22 cellular contexts compared by ENCODE assay signal in the genomic region with DNA sequence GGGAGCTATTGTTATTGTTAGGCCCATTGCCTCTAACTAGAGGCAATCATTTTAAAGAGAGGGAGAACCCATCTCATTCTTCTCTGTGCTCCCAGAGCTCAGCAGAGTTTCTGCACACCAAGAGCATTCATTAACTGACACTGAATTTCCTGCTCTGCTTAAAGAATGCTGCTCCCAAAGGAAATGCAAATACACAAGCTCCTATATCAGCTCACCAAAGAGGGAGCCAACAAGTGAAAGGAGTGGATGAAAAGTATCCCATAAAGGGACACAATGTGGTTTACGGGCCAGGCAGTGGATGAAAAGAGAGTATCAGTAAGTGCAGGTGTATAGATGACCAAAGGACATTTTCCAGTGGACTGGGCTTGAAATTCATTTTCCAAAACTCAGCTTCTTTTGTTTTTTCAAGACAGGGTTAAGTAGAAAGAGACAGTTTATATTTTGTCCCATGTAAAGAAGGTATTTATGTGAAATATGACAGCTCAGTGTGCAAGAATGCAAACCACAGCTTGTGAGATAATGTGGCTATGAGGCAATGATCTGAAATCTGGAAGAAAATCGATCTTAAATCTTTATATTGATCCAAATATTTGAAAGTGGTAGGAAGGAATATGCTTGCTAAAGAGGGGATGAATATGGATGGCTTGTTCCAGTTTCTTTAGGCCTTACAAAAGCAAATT.
DNase-seq lines count a peak whose midpoint lies in the region; ATAC-seq, FAIRE-seq and TF ChIP-seq lines count a peak whose summit lies in the region.
"Had no signal": no experiment of that assay in that cellular context is flagged by ENCODE, and none has a peak within 500 bp of the region (broad histone marks: within the 10 kb centered on the region; RNA-seq: fewer than 3 reads in every experiment).

No MANE protein-coding gene starts in this region.

- CTCF ChIA-PET in PC-9 (lab: Charles Lee) = interaction anchor here (0.9 to 2.1 kb wide), 2 partner anchors 19 to 53 kb away, joined by 4 to 6 read pairs; no protein-coding TSS in a partner anchor

- intact Hi-C loops in PC-9 (cut with micrococcal nuclease; ENCODE audit: unreplicated experiment) (no loop called here), kidney (cut with DNase I) (no loop called here)

- POLR2A ChIA-PET in PC-9 (lab: Charles Lee; ENCODE audit: unreplicated experiment) = interaction anchor here (0.5 to 1.4 kb wide), 9 partner anchors 11 to 1549 kb away, joined by 3 to 8 read pairs (median 3); no protein-coding TSS in a partner anchor

- TF ChIP-seq CTCF in PC-9 (conservative IDR thresholded peaks at IDR 0.05) (peak; percentile 28; the same call in 1 of the 2 replicates), osteocyte (IDR thresholded peaks at IDR 0.05) (no peak), kidney (IDR thresholded peaks at IDR 0.05; ENCODE audit: borderline replicate concordance, extremely low read depth, insufficient read depth) (no peak)

- H3K4me1 Mint-ChIP-seq in osteocyte (ENCODE audit: unreplicated experiment) = peaks cover 20% of the 10 kb centered on the region
- H3K4me1 Mint-ChIP-seq: activated B cell treated with CpG ODN at 0.5 μM for 24 hours; activated naive CD8-positive, alpha-beta T cell treated with anti-CD3 and anti-CD28 coated beads for 36 hours; immature natural killer cell had no signal

- H3K27me3 ChIP-seq in PC-9 (ENCODE audit: insufficient read depth, low read depth) = no peaks in the 10 kb centered on the region
- H3K27me3 ChIP-seq: MG63, uterus had no signal

- no peaks in the 10 kb centered on the region for H4K20me1 ChIP-seq in PC-9 (ENCODE audit: insufficient read depth)

- no peak overlapping the region for H3K9ac ChIP-seq in kidney (ENCODE audit: low read length in 2 of 2)

- peak overlapping the region; percentile 76 for H3K4me2 ChIP-seq in PC-9

- no TSS peak for BruUV-seq in PC-9 (replicated peaks; lab: Mats Ljungman, UMichigan)

- H3F3A ChIP-seq in PC-9 (ENCODE audit: insufficient read depth, low read depth) = peaks cover 19% of the 10 kb centered on the region

- DNase-seq in ELR (ENCODE audit: low read depth) (peak; percentile 70), PC-9 (peak; percentile 17 to 69), fibroblast of gingiva (ENCODE audit: low read depth) (peak; percentile 10), osteocyte (ENCODE audit: extremely low spot score, unreplicated experiment) (no peak), T-helper 1 cell (no peak), kidney (no peak)
- no peak for DNase-seq in activated CD4-positive, CD25-positive, alpha-beta regulatory T cell (lab: John Stamatoyannopoulos, UW)
- DNase-seq: activated B cell treated with CpG ODN at 0.5 μM for 24 hours; activated CD8-positive, alpha-beta memory T cell treated with anti-CD3 and anti-CD28 coated beads, Interleukin-2, amount 50 U/mL, for 48 hours; activated naive CD8-positive, alpha-beta T cell treated with anti-CD3 and anti-CD28 coated beads for 36 hours; foreskin melanocyte; H7; immature natural killer cell; MG63; NCI-H2171; uterus had no signal

- H3K9me3 ChIP-seq in PC-9 (ENCODE audit: insufficient read depth, low read depth) (no peaks in the 10 kb centered on the region), kidney (ENCODE audit: control insufficient read depth in 1 of 2, low read length in 2 of 2) (no peaks in the 10 kb centered on the region)
- H3K9me3 ChIP-seq: MG63, prostate gland, uterus had no signal

- no peak overlapping the region for H3K4me3 ChIP-seq in PC-9
- H3K4me3 ChIP-seq in kidney (ENCODE audit: low read length in 2 of 2) = no peak overlapping the region
- H3K4me3 ChIP-seq: MG63, prostate gland, uterus had no signal

- H3K4me3 Mint-ChIP-seq in osteocyte (ENCODE audit: unreplicated experiment) = no peak overlapping the region
- H3K4me3 Mint-ChIP-seq: activated B cell treated with CpG ODN at 0.5 μM for 24 hours; activated naive CD8-positive, alpha-beta T cell treated with anti-CD3 and anti-CD28 coated beads for 36 hours; CD14-positive monocyte; dendritic cell treated with granulocyte-macrophage colony-stimulating factor and Interleukin-4, amounts not matched to agents 40 ng/mL and 50 ng/mL, for 4 days; immature natural killer cell had no signal

- no peak for ATAC-seq in HG03280 (IDR thresholded peaks at IDR 0.05; ENCODE audit: unreplicated experiment)

- H3K36me3 Mint-ChIP-seq in osteocyte (ENCODE audit: unreplicated experiment) = no peaks in the 10 kb centered on the region
- H3K36me3 Mint-ChIP-seq: activated naive CD8-positive, alpha-beta T cell treated with anti-CD3 and anti-CD28 coated beads for 36 hours; CD14-positive monocyte; immature natural killer cell had no signal

- H3K27ac ChIP-seq in PC-9 (peak overlapping the region; percentile 90), kidney (ENCODE audit: low read depth in 2 of 2, low read length in 2 of 2) (no peak overlapping the region)
- H3K27ac ChIP-seq: HL-60, prostate gland, uterus had no signal

- no peaks in the 10 kb centered on the region for H3K9me3 Mint-ChIP-seq in osteocyte (ENCODE audit: unreplicated experiment)
- H3K9me3 Mint-ChIP-seq: activated B cell treated with CpG ODN at 0.5 μM for 24 hours; activated naive CD8-positive, alpha-beta T cell treated with anti-CD3 and anti-CD28 coated beads for 36 hours; CD14-positive monocyte; dendritic cell treated with granulocyte-macrophage colony-stimulating factor and Interleukin-4, amounts not matched to agents 40 ng/mL and 50 ng/mL, for 4 days; immature natural killer cell had no signal

- H3K36me3 ChIP-seq in PC-9 (ENCODE audit: low read depth) (no peaks in the 10 kb centered on the region), kidney (ENCODE audit: control insufficient read depth in 1 of 2, insufficient read depth in 2 of 2, low read length in 2 of 2) (no peaks in the 10 kb centered on the region)
- H3K36me3 ChIP-seq: MG63, prostate gland, uterus had no signal

- no peaks in the 10 kb centered on the region for H3K79me2 ChIP-seq in PC-9 (ENCODE audit: low read depth)

- no peak for FAIRE-seq in kidney (lab: Jason Lieb, UNC)
- FAIRE-seq: GM18507 had no signal

- no peak overlapping the region for H2AFZ ChIP-seq in PC-9

- H3K27ac Mint-ChIP-seq in osteocyte (ENCODE audit: unreplicated experiment) = peak overlapping the region; percentile 42
- H3K27ac Mint-ChIP-seq: activated B cell treated with CpG ODN at 0.5 μM for 24 hours; activated naive CD8-positive, alpha-beta T cell treated with anti-CD3 and anti-CD28 coated beads for 36 hours; CD14-positive monocyte; dendritic cell treated with granulocyte-macrophage colony-stimulating factor and Interleukin-4, amounts not matched to agents 40 ng/mL and 50 ng/mL, for 4 days; immature natural killer cell had no signal

- H3K27me3 Mint-ChIP-seq in osteocyte (ENCODE audit: unreplicated experiment) = no peaks in the 10 kb centered on the region
- H3K27me3 Mint-ChIP-seq: activated B cell treated with CpG ODN at 0.5 μM for 24 hours had no signal

- H3K4me1 ChIP-seq in PC-9 (replicated peaks; ENCODE audit: insufficient read depth) (peaks cover 39% of the 10 kb centered on the region), kidney (ENCODE audit: control insufficient read depth in 1 of 2, insufficient read depth in 1 of 2, low read depth in 1 of 2, low read length in 2 of 2) (no peaks in the 10 kb centered on the region)
- H3K4me1 ChIP-seq: prostate gland, uterus had no signal

- H3K9me2 ChIP-seq in PC-9 (ENCODE audit: insufficient read depth) = no peaks in the 10 kb centered on the region

Comparison
In these comparisons a context has a peak if more than half of its experiments do, and no peak if none do; other contexts are left out.
1. DNase-seq: peak in ELR (single experiment), PC-9 (2 of 2) and fibroblast of gingiva (single experiment); none in osteocyte (single experiment), activated CD4-positive, CD25-positive, alpha-beta regulatory T cell (0 of 4), T-helper 1 cell (0 of 5) and kidney (single experiment).